ENCODE assay signal across 10 cellular contexts in genomic region chr17:32523827-32524552, GRCh38. TPM values are rescaled to one million over a fixed set of nuclear protein-coding genes. Genes with fewer than 3 reads are reported as not detected.
DNase-seq lines count a peak whose midpoint lies in the region; ATAC-seq and TF ChIP-seq lines count a peak whose summit lies in the region.
"Had no signal": no experiment of that assay in that cellular context is flagged by ENCODE, and none has a peak within 500 bp of the region (broad histone marks: within the 10 kb centered on the region; RNA-seq: fewer than 3 reads in every experiment).

No MANE protein-coding gene starts in this region.

- CTCF ChIA-PET in CD4-positive, alpha-beta memory T cell (lab: Charles Lee; ENCODE audit: partially characterized antibody) = interaction anchor here (0.6 to 5.9 kb wide), 14 partner anchors 10 to 135 kb away, joined by 3 to 52 read pairs (median 4); partner anchors contain the start of genes CDK5R1 and PSMD11

- DNase-seq in CD4-positive, alpha-beta memory T cell = peak in 4 of 5 donors; percentile 32 to 46 (median 42)
- DNase-seq in activated T-cell treated with anti-CD3 and anti-CD28 coated beads, Interleukin-2, amount 50 U/mL, for 72 hours = peak; percentile 49 to 57
- DNase-seq in GM19238 (ENCODE audit: insufficient read length, low spot score) = no peak
- DNase-seq in cerebellum (ENCODE audit: low spot score) = no peak
- DNase-seq in stomach = no peak
- DNase-seq in NCI-H2171 (lab: John Stamatoyannopoulos, UW) = no peak
- DNase-seq: islet precursor cell, right cardiac atrium had no signal

- ATAC-seq in GM18909 (IDR thresholded peaks at IDR 0.05; ENCODE audit: poor library complexity, unreplicated experiment) (peak; percentile 54), HG03064 (IDR thresholded peaks at IDR 0.05; ENCODE audit: low read depth, unreplicated experiment) (peak; percentile 42)
- ATAC-seq in activated T-cell treated with anti-CD3 and anti-CD28 coated beads, Interleukin-2, amount 50 U/mL, for 72 hours (replicated peaks in 1 of 2) = peak; percentile 66 to 68
- ATAC-seq: right cardiac atrium had no signal

- POLR2A ChIA-PET in CD4-positive, alpha-beta memory T cell (lab: Charles Lee; ENCODE audit: partially characterized antibody) = interaction anchor here (0.7 to 4.6 kb wide), 9 partner anchors 10 to 382 kb away, joined by 3 to 59 read pairs (median 5); partner anchors contain the start of genes CDK5R1, PSMD11 and RHOT1

- no peak overlapping the region for H3K27ac ChIP-seq in CD4-positive, alpha-beta memory T cell (ENCODE audit: low read depth, low read length)
- H3K27ac ChIP-seq in stomach = no peak overlapping the region

- TF ChIP-seq POLR2A in stomach (IDR thresholded peaks at IDR 0.05) = no peak

- TF ChIP-seq CTCF in stomach (IDR thresholded peaks at IDR 0.05) = no peak

- H3K4me1 Mint-ChIP-seq in CD4-positive, alpha-beta memory T cell = peaks cover 39 to 59% (median 50%) of the 10 kb centered on the region in 4 donors
- peaks cover 94% of the 10 kb centered on the region for H3K4me1 Mint-ChIP-seq in activated T-cell treated with anti-CD3 and anti-CD28 coated beads, Interleukin-2, amount 50 U/mL, for 72 hours (ENCODE audit: low read depth)

- peak overlapping the region in 6 of 7 donors; percentile 6 to 82 (median 50) for H3K27ac Mint-ChIP-seq in CD4-positive, alpha-beta memory T cell
- peak overlapping the region; percentile 88 for H3K27ac Mint-ChIP-seq in activated T-cell treated with anti-CD3 and anti-CD28 coated beads, Interleukin-2, amount 50 U/mL, for 72 hours

- WGBS in stomach, 5 donors = 79 to 91% (median 85%) methylated on average over 12 of the region's 12 CpGs

- H3K36me3 Mint-ChIP-seq in CD4-positive, alpha-beta memory T cell = no peaks in the 10 kb centered on the region
- peaks cover 0 to 9% of the 10 kb centered on the region in 2 donors for H3K36me3 Mint-ChIP-seq in activated T-cell treated with anti-CD3 and anti-CD28 coated beads, Interleukin-2, amount 50 U/mL, for 72 hours (ENCODE audit: insufficient read depth in 2 of 2)

- peaks cover 48% of the 10 kb centered on the region for H3K4me1 ChIP-seq in CD4-positive, alpha-beta memory T cell (ENCODE audit: insufficient read depth, low read length)
- H3K4me1 ChIP-seq in stomach = peaks cover 10 to 17% (median 14%) of the 10 kb centered on the region in 4 donors

- peak overlapping the region in 1 of 2 donors; percentile 4 for H3K4me3 ChIP-seq in CD4-positive, alpha-beta memory T cell (ENCODE audit: low read length in 2 of 2)
- no peak overlapping the region for H3K4me3 ChIP-seq in stomach

- TF ChIP-seq EP300 in stomach (IDR thresholded peaks at IDR 0.05) = no peak

- no peaks in the 10 kb centered on the region for H3K27me3 Mint-ChIP-seq in CD4-positive, alpha-beta memory T cell
- H3K27me3 Mint-ChIP-seq in activated T-cell treated with anti-CD3 and anti-CD28 coated beads, Interleukin-2, amount 50 U/mL, for 72 hours (ENCODE audit: low read depth) = no peaks in the 10 kb centered on the region

- H3K9me3 Mint-ChIP-seq in CD4-positive, alpha-beta memory T cell = no peaks in the 10 kb centered on the region
- H3K9me3 Mint-ChIP-seq in activated T-cell treated with anti-CD3 and anti-CD28 coated beads, Interleukin-2, amount 50 U/mL, for 72 hours = no peaks in the 10 kb centered on the region

- peak overlapping the region in 7 of 8 donors; percentile 54 to 84 (median 77) for H3K4me3 Mint-ChIP-seq in CD4-positive, alpha-beta memory T cell
- peak overlapping the region; percentile 75 to 82 for H3K4me3 Mint-ChIP-seq in activated T-cell treated with anti-CD3 and anti-CD28 coated beads, Interleukin-2, amount 50 U/mL, for 72 hours

- intact Hi-C loops in CD4-positive, alpha-beta memory T cell (cut with micrococcal nuclease) = loop anchor here (1.0 to 2.0 kb wide), 3 partner anchors 21 to 85 kb away; no protein-coding TSS in a partner anchor
- intact Hi-C loops in stomach (cut with DNase I; ENCODE audit: low total_unique reads) = no loop called here

- no peaks in the 10 kb centered on the region for H3K9me3 ChIP-seq in CD4-positive, alpha-beta memory T cell (ENCODE audit: control insufficient read depth in 1 of 2, low read length in 2 of 2)
- no peaks in the 10 kb centered on the region for H3K9me3 ChIP-seq in stomach

- no peaks in the 10 kb centered on the region for H3K36me3 ChIP-seq in CD4-positive, alpha-beta memory T cell (ENCODE audit: insufficient read depth, low read length)
- H3K36me3 ChIP-seq in stomach = peaks cover 0 to 5% (median 0%) of the 10 kb centered on the region in 4 donors

- H3K27me3 ChIP-seq in CD4-positive, alpha-beta memory T cell (ENCODE audit: insufficient read depth, low read length) = no peaks in the 10 kb centered on the region
- H3K27me3 ChIP-seq in stomach = peaks cover 0 to 4% (median 0%) of the 10 kb centered on the region in 3 donors

RNA-seq across cellular contexts. Expression of gene CDK5R1, which starts 37.2 kb away (rescaled TPM):
- 10 to 100 TPM; 20.6 to 21.2 TPM for total RNA-seq in CD4-positive, alpha-beta memory T cell
- polyA plus RNA-seq in CD4-positive, alpha-beta memory T cell = 10 to 100 TPM in 1 of 2 donors, 1 to 10 TPM in 1; 1.2 to 10.5 TPM
- 10 to 100 TPM; 22.5 to 24.6 TPM for total RNA-seq in activated T-cell treated with anti-CD3 and anti-CD28 coated beads, Interleukin-2, amount 50 U/mL, for 72 hours
- total RNA-seq in cerebellum (88.1 TPM), stomach (1 to 10 TPM in 3 of 5 donors, under 1 TPM in 1, not detected in 1; 0.45 to 2.6 (median 1.9) TPM)
- 1 to 10 TPM in 1 of 3 donors, under 1 TPM in 1, not detected in 1; 0.37 to 1.9 TPM for polyA plus RNA-seq in stomach

Comparison
In these comparisons a context has a peak if more than half of its experiments do, and no peak if none do; other contexts are left out.
1. DNase-seq: peak in CD4-positive, alpha-beta memory T cell (4 of 5) and activated T-cell treated with anti-CD3 and anti-CD28 coated beads, Interleukin-2, amount 50 U/mL, for 72 hours (2 of 2); none in GM19238 (single experiment), cerebellum (single experiment), stomach (single experiment) and NCI-H2171 (single experiment).
2. RNA of gene CDK5R1, which starts 37.2 kb away (total RNA-seq): 88.1 TPM in cerebellum (single experiment), 22.5 to 24.6 TPM in activated T-cell treated with anti-CD3 and anti-CD28 coated beads, Interleukin-2, amount 50 U/mL, for 72 hours and 20.6 to 21.2 TPM in CD4-positive, alpha-beta memory T cell; 0.45 to 2.6 TPM in stomach; every median in the first group is over 4 times any median in the second.
3. Peak in every context shown above with its lines, with median percentiles within 50 percentile points of each other: ATAC-seq.